ENCODE assay signal across 9 cellular contexts in the genomic region with DNA sequence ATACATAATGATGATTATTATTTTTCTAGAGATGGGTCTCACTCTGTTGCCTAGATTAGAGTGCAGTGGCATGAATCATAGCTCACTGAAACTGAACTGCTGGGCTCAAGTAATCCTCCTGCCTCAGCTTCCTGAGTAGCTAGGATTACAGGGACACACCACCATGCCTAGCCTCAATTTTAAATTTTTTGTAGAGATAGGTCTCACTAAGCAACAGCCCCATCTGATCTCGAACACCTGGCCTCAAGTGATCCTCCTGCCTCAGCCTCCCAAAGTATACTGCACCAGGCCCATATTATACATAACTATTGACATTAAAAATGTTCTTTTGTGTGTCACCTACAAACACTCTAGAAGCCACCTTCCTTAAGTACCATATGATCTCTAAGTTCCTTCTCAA. TPM values are rescaled to one million over a fixed set of nuclear protein-coding genes. Genes with fewer than 3 reads are reported as not detected.
DNase-seq lines count a peak whose midpoint lies in the region; ATAC-seq, FAIRE-seq and TF ChIP-seq lines count a peak whose summit lies in the region.
"Had no signal": no experiment of that assay in that cellular context is flagged by ENCODE, and none has a peak within 500 bp of the region (broad histone marks: within the 10 kb centered on the region; RNA-seq: fewer than 3 reads in every experiment).

No MANE protein-coding gene starts in this region.

- no peak overlapping the region for H2BK15ac ChIP-seq in neuronal stem cell (ENCODE audit: low read length)

- H3K9ac ChIP-seq in endothelial cell of umbilical vein (replicated peaks; ENCODE audit: extremely low read depth, insufficient read depth, low read length) (peak overlapping the region; percentile 82), neuronal stem cell (ENCODE audit: low read depth, low read length, poor library complexity) (no peak overlapping the region)

- POLR2A ChIA-PET in CD4-positive, alpha-beta memory T cell (lab: Charles Lee; ENCODE audit: partially characterized antibody): interaction anchor here (1.2 to 3.2 kb wide), 3 partner anchors 68 to 85 kb away, joined by 3 to 27 read pairs (median 13); no protein-coding TSS in a partner anchor
- POLR2A ChIA-PET in endothelial cell of umbilical vein (lab: Charles Lee): interaction anchor here (0.7 to 6.8 kb wide), 6 partner anchors 55 to 889 kb away, joined by 3 to 222 read pairs (median 8); partner anchors contain the start of genes EID3 and WASHC4

- H2AFZ ChIP-seq in endothelial cell of umbilical vein (ENCODE audit: low read depth, low read length): no peak overlapping the region
- no peak overlapping the region for H2AFZ ChIP-seq in neuronal stem cell (ENCODE audit: low read length)

- 100% methylated on average over 1 of the region's 1 CpG for WGBS in prostate gland
- no CpG with 5 or more reads among the region's 1 CpG for WGBS in neuronal stem cell (ENCODE audit: extremely low coverage in 2 of 2, insufficient read length in 2 of 2, insufficient replicate concordance in 1 of 2), 2 donors

- no peaks in the 10 kb centered on the region for H3K27me3 ChIP-seq in CD4-positive, alpha-beta memory T cell (ENCODE audit: insufficient read depth, low read length)
- H3K27me3 ChIP-seq in endothelial cell of umbilical vein (ENCODE audit: control insufficient read depth in 2 of 2, insufficient read depth in 2 of 2, low read length in 2 of 2) (no peaks in the 10 kb centered on the region), prostate gland (replicated peaks; ENCODE audit: insufficient read depth) (no peaks in the 10 kb centered on the region), neuronal stem cell (ENCODE audit: control insufficient read depth in 3 of 3, insufficient read depth in 3 of 3, low read depth in 1 of 3, low read length in 3 of 3) (peaks cover 0 to 34% (median 9%) of the 10 kb centered on the region in 3 experiments)

- peak; percentile 18 for FAIRE-seq in RCC 7860 (lab: Jason Lieb, UNC)
- no peak for FAIRE-seq in endothelial cell of umbilical vein (lab: Jason Lieb, UNC)

- no peak overlapping the region for H2AK5ac ChIP-seq in neuronal stem cell (ENCODE audit: low read depth, low read length)

- peak overlapping the region; percentile 73 for H3K4me2 ChIP-seq in endothelial cell of umbilical vein (ENCODE audit: insufficient read depth, low read length)
- no peak overlapping the region for H3K4me2 ChIP-seq in neuronal stem cell (ENCODE audit: insufficient read depth, low read length, poor library complexity, severe bottlenecking)

- TSS peak; percentile 72 for BruUV-seq in endothelial cell of umbilical vein (replicated peaks; lab: Mats Ljungman, UMichigan)

- intact Hi-C loops in CD4-positive, alpha-beta memory T cell (cut with micrococcal nuclease): loop anchor here (5.0 kb wide), 1 partner anchor 658 kb away; no protein-coding TSS in a partner anchor
- intact Hi-C loops in endothelial cell of umbilical vein (cut with micrococcal nuclease): loop anchor here (1.0 to 5.0 kb wide), 4 partner anchors 61 to 238 kb away; partner anchors contain the start of genes CHST11 and EID3
- intact Hi-C loops in prostate gland (cut with DNase I): loop anchor here (1.0 to 5.0 kb wide), 3 partner anchors 41 to 83 kb away; partner anchors contain the start of gene EID3

- H3K27ac ChIP-seq in CD4-positive, alpha-beta memory T cell (ENCODE audit: low read depth, low read length): no peak overlapping the region
- H3K27ac ChIP-seq in endothelial cell of umbilical vein (ENCODE audit: insufficient read depth, low read depth, low read length) (peak overlapping the region; percentile 95), prostate gland (peak overlapping the region; percentile 70 to 76), neuronal stem cell (replicated peaks; ENCODE audit: low read length) (no peak overlapping the region)

- ATAC-seq in GM21367 (IDR thresholded peaks at IDR 0.05; ENCODE audit: unreplicated experiment): no peak

- no peak overlapping the region for H4K8ac ChIP-seq in neuronal stem cell (ENCODE audit: low read depth, low read length)

- H3K18ac ChIP-seq in neuronal stem cell (ENCODE audit: low read length): no peak overlapping the region

- H3K4ac ChIP-seq in neuronal stem cell (ENCODE audit: low read length): no peak overlapping the region

- H3K36me3 Mint-ChIP-seq in CD4-positive, alpha-beta memory T cell: no peaks in the 10 kb centered on the region

- peaks cover 18 to 45% (median 28%) of the 10 kb centered on the region in 4 donors for H3K4me1 Mint-ChIP-seq in CD4-positive, alpha-beta memory T cell

- no peaks in the 10 kb centered on the region for H4K20me1 ChIP-seq in endothelial cell of umbilical vein (replicated peaks; ENCODE audit: control insufficient read depth, extremely low read depth, insufficient read depth, low read length)

- no peaks in the 10 kb centered on the region for H3K27me3 Mint-ChIP-seq in CD4-positive, alpha-beta memory T cell

- no peaks in the 10 kb centered on the region for H3K36me3 ChIP-seq in CD4-positive, alpha-beta memory T cell (ENCODE audit: insufficient read depth, low read length)
- H3K36me3 ChIP-seq in endothelial cell of umbilical vein (ENCODE audit: control insufficient read depth in 2 of 2, extremely low read depth in 1 of 2, insufficient read depth in 2 of 2, low read length in 2 of 2): no peaks in the 10 kb centered on the region
- no peaks in the 10 kb centered on the region for H3K36me3 ChIP-seq in prostate gland
- H3K36me3 ChIP-seq in neuronal stem cell (replicated peaks in 1 of 2; ENCODE audit: control insufficient read depth in 2 of 2, insufficient read depth in 2 of 2, low read length in 2 of 2): no peaks in the 10 kb centered on the region

- H3K4me3 Mint-ChIP-seq in CD4-positive, alpha-beta memory T cell: peak overlapping the region in 3 of 8 donors; percentile 5 to 42 (median 11)

- no peak overlapping the region for H3K23ac ChIP-seq in neuronal stem cell (ENCODE audit: low read depth, low read length, poor library complexity)

- no peak for DNase-seq in CD4-positive, alpha-beta memory T cell
- DNase-seq in RCC 7860 (ENCODE audit: low spot score): peak; percentile 66
- DNase-seq in endothelial cell of umbilical vein (ENCODE audit: low read depth, low spot score): peak; percentile 58
- DNase-seq in prostate gland (ENCODE audit: low spot score): no peak
- no peak for DNase-seq in COR-L47 (lab: John Stamatoyannopoulos, UW)
- no peak for DNase-seq in NOMO-1 (lab: John Stamatoyannopoulos, UW; ENCODE audit: unreplicated experiment in 2 of 2)
- DNase-seq in neuronal stem cell (ENCODE audit: low spot score): no peak
- DNase-seq: activated gamma-delta T cell had no signal

- no peak overlapping the region for H2BK12ac ChIP-seq in neuronal stem cell (ENCODE audit: low read length)

- H3K9me3 ChIP-seq in CD4-positive, alpha-beta memory T cell (ENCODE audit: control insufficient read depth in 1 of 2, low read length in 2 of 2): no peaks in the 10 kb centered on the region
- H3K9me3 ChIP-seq in endothelial cell of umbilical vein (replicated peaks; ENCODE audit: control insufficient read depth, insufficient read depth, low read length) (no peaks in the 10 kb centered on the region), prostate gland (no peaks in the 10 kb centered on the region), neuronal stem cell (replicated peaks in 1 of 2; ENCODE audit: control insufficient read depth in 2 of 2, insufficient read depth in 1 of 2, low read depth in 1 of 2, low read length in 2 of 2) (peaks cover 0 to 5% of the 10 kb centered on the region in 2 donors)

- no peak overlapping the region for H3K14ac ChIP-seq in neuronal stem cell (ENCODE audit: low read length)

- no peak overlapping the region for H2BK120ac ChIP-seq in neuronal stem cell (ENCODE audit: low read depth, low read length)

- H3K4me1 ChIP-seq in CD4-positive, alpha-beta memory T cell (ENCODE audit: insufficient read depth, low read length): peaks cover 29% of the 10 kb centered on the region
- H3K4me1 ChIP-seq in endothelial cell of umbilical vein (ENCODE audit: control insufficient read depth, extremely low read depth, insufficient read depth, low read length) (peaks cover 40% of the 10 kb centered on the region), prostate gland (replicated peaks) (peaks cover 7% of the 10 kb centered on the region), neuronal stem cell (ENCODE audit: control insufficient read depth in 2 of 2, insufficient read depth in 1 of 2, low read depth in 1 of 2, low read length in 2 of 2) (no peaks in the 10 kb centered on the region)

- CTCF ChIA-PET in CD4-positive, alpha-beta memory T cell (lab: Charles Lee; ENCODE audit: partially characterized antibody): interaction anchor here (1.3 to 8.3 kb wide), 5 partner anchors 14 to 140 kb away, joined by 4 to 74 read pairs (median 11); partner anchors contain the start of gene EID3
- CTCF ChIA-PET in endothelial cell of umbilical vein (lab: Charles Lee): interaction anchor here (1.0 to 5.6 kb wide), 8 partner anchors 8 to 95 kb away, joined by 4 to 49 read pairs (median 7); no protein-coding TSS in a partner anchor

- H2BK5ac ChIP-seq in neuronal stem cell (ENCODE audit: low read length): no peak overlapping the region

- H3K9me1 ChIP-seq in endothelial cell of umbilical vein (replicated peaks; ENCODE audit: control insufficient read depth, extremely low read depth, insufficient read depth, low read length): no peaks in the 10 kb centered on the region

- TF ChIP-seq CTCF in endothelial cell of umbilical vein (IDR thresholded peaks at IDR 0.05; ENCODE audit: extremely low read depth in 1 of 2, insufficient read depth in 1 of 2, low read depth in 1 of 2, low read length in 2 of 2): no peak
- TF ChIP-seq CTCF in prostate gland (IDR thresholded peaks at IDR 0.05): no peak

- peaks cover 0 to 2% (median 0%) of the 10 kb centered on the region in 8 donors for H3K9me3 Mint-ChIP-seq in CD4-positive, alpha-beta memory T cell

- H3K27ac Mint-ChIP-seq in CD4-positive, alpha-beta memory T cell: peak overlapping the region; percentile 1 to 81 (median 70)

- dilution Hi-C loops in endothelial cell of umbilical vein (cut with MboI; ENCODE audit: extremely low pct_ligation_motif_present, low sequenced_read_pairs): no loop called here

- TF ChIP-seq POLR2A in endothelial cell of umbilical vein (IDR thresholded peaks at IDR 0.05; ENCODE audit: low read depth, low read length): no peak
- TF ChIP-seq POLR2A in prostate gland (IDR thresholded peaks at IDR 0.05): no peak

- peaks cover 14% of the 10 kb centered on the region for H3K79me2 ChIP-seq in endothelial cell of umbilical vein (ENCODE audit: control insufficient read depth, insufficient read depth, low read length)

- H4K91ac ChIP-seq in neuronal stem cell (ENCODE audit: low read depth, low read length, poor library complexity): no peak overlapping the region

- no peaks in the 10 kb centered on the region for H3K79me1 ChIP-seq in neuronal stem cell (ENCODE audit: low read depth, low read length)

- H3K4me3 ChIP-seq in CD4-positive, alpha-beta memory T cell (ENCODE audit: low read length in 2 of 2): no peak overlapping the region
- no peak overlapping the region for H3K4me3 ChIP-seq in endothelial cell of umbilical vein (replicated peaks in 1 of 3; ENCODE audit: insufficient read depth in 1 of 3, low read depth in 1 of 3, low read length in 3 of 3)
- H3K4me3 ChIP-seq in prostate gland: no peak overlapping the region
- H3K4me3 ChIP-seq in neuronal stem cell (ENCODE audit: low read length in 2 of 2): no peak overlapping the region

RNA-seq across cellular contexts. Expression of gene TXNRD1, which starts 3.4 kb away (rescaled TPM):
- 10 to 100 TPM; 57.6 to 64.5 TPM for total RNA-seq in CD4-positive, alpha-beta memory T cell
- 10 to 100 TPM; 32.2 to 35.8 TPM for polyA plus RNA-seq in CD4-positive, alpha-beta memory T cell
- total RNA-seq in endothelial cell of umbilical vein: 465 and 566 TPM in 2 replicates
- polyA plus RNA-seq in endothelial cell of umbilical vein: 278 and 309 TPM in 2 replicates
- polyA plus RNA-seq in endothelial cell of umbilical vein (2011; cell fraction: cytosol; rRNA removed): 456 and 556 TPM in 2 replicates
- 371 and 409 TPM in 2 replicates for polyA plus RNA-seq in endothelial cell of umbilical vein (2011; cell fraction: nucleus; rRNA removed)
- polyA plus RNA-seq in endothelial cell of umbilical vein (2012): 367 and 453 TPM in 2 replicates
- polyA minus RNA-seq in endothelial cell of umbilical vein: 734 and 1,002 TPM in 2 replicates
- 206 TPM for polyA minus RNA-seq in endothelial cell of umbilical vein (2011; cell fraction: cytosol; rRNA and poly(A)+ RNA removed)
- 326 and 358 TPM in 2 replicates for polyA minus RNA-seq in endothelial cell of umbilical vein (2011; cell fraction: nucleus; rRNA and poly(A)+ RNA removed)
- 100 to 1,000 TPM in 1 of 2 donors, 10 to 100 TPM in 1; 87.6 to 115 TPM for total RNA-seq in prostate gland
- 94.4 TPM for polyA plus RNA-seq in neuronal stem cell (2013, experiment 1 of 2)
- polyA plus RNA-seq in neuronal stem cell (2013, experiment 2 of 2): 94.9 TPM

Comparison
In these comparisons a context has a peak if more than half of its experiments do, and no peak if none do; other contexts are left out.
1. DNase-seq: peak in RCC 7860 (single experiment) and endothelial cell of umbilical vein (single experiment); none in CD4-positive, alpha-beta memory T cell (0 of 5), prostate gland (single experiment), COR-L47 (single experiment), NOMO-1 (0 of 2) and neuronal stem cell (single experiment).
2. H3K27ac ChIP-seq: peak in endothelial cell of umbilical vein (single experiment) and prostate gland (2 of 2); none in CD4-positive, alpha-beta memory T cell (single experiment) and neuronal stem cell (single experiment).